ENCODE assay signal across 16 cellular contexts in the genomic region with DNA sequence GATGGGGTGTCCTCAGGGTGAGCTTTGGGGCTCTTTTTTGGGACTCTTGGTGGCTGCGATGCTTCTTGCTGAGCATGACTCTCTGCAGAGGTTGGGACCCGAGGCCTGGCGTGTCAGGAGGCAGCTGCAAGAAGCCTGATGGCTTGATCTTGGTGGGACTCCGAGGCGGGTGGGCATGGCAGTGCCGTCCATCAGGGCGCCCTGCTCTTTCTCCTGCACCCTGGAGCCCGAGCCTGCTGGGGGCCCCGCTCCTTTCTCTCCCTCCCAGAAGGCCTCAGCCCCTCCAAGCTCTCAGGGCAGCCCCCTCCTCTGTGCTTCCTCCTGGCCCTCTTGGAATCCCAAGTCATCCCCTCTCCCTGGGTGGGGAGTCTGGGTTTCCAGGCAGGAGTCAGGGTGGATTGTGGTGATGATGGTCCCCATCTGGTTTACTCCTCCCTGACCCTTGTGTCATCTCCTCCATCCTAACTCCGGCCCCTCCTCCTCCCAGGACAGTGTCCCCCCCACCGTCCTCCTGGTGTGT.
A peak's percentile ranks its signal among the peaks of the same experiment; 100 is the strongest.
DNase-seq lines count a peak whose midpoint lies in the region; ATAC-seq and TF ChIP-seq lines count a peak whose summit lies in the region.
"Had no signal": no experiment of that assay in that cellular context is flagged by ENCODE, and none has a peak within 500 bp of the region (broad histone marks: within the 10 kb centered on the region; RNA-seq: fewer than 3 reads in every experiment).

No MANE protein-coding gene starts in this region.

- no peak for TF ChIP-seq CTCF in right atrium auricular region (IDR thresholded peaks at IDR 0.05)
- TF ChIP-seq CTCF in ovary (IDR thresholded peaks at IDR 0.05) = no peak

- TF ChIP-seq EP300 in ovary (IDR thresholded peaks at IDR 0.05) = no peak

- H3K27ac ChIP-seq in right atrium auricular region = no peak overlapping the region
- no peak overlapping the region for H3K27ac ChIP-seq in ovary
- no peak overlapping the region for H3K27ac ChIP-seq in effector memory CD4-positive, alpha-beta T cell (ENCODE audit: insufficient read depth, low read length, poor library complexity, severe bottlenecking)
- H3K27ac ChIP-seq: BLaER1 treated with 17β-estradiol and CSF1 and Interleukin-3, amounts not matched to agents 10 nM and 100 nM; HL-60; PC-9 had no signal

- no peaks in the 10 kb centered on the region for H3K9me3 ChIP-seq in right atrium auricular region
- H3K9me3 ChIP-seq in ovary = no peaks in the 10 kb centered on the region
- no peaks in the 10 kb centered on the region for H3K9me3 ChIP-seq in effector memory CD4-positive, alpha-beta T cell (ENCODE audit: control insufficient read depth, low read length)
- H3K9me3 ChIP-seq: BLaER1 treated with 17β-estradiol and CSF1 and Interleukin-3, amounts not matched to agents 10 nM and 100 nM; MG63 had no signal

- H3K27me3 ChIP-seq in right atrium auricular region (no peaks in the 10 kb centered on the region), ovary (no peaks in the 10 kb centered on the region)
- H3K27me3 ChIP-seq in effector memory CD4-positive, alpha-beta T cell (replicated peaks; ENCODE audit: control insufficient read depth, insufficient read depth, low read length, poor library complexity, severe bottlenecking) = no peaks in the 10 kb centered on the region
- H3K27me3 ChIP-seq: BLaER1 treated with 17β-estradiol and CSF1 and Interleukin-3, amounts not matched to agents 10 nM and 100 nM; MG63 had no signal

- no peaks in the 10 kb centered on the region for H3K36me3 ChIP-seq in right atrium auricular region
- H3K36me3 ChIP-seq in ovary = no peaks in the 10 kb centered on the region
- no peaks in the 10 kb centered on the region for H3K36me3 ChIP-seq in effector memory CD4-positive, alpha-beta T cell (ENCODE audit: control insufficient read depth, insufficient read depth, low read length)
- H3K36me3 ChIP-seq: BLaER1 treated with 17β-estradiol and CSF1 and Interleukin-3, amounts not matched to agents 10 nM and 100 nM; MG63 had no signal

- H3K4me3 ChIP-seq in right atrium auricular region (no peak overlapping the region), ovary (no peak overlapping the region)
- no peak overlapping the region for H3K4me3 ChIP-seq in effector memory CD4-positive, alpha-beta T cell (ENCODE audit: insufficient read depth, low read depth, low read length, poor library complexity, severe bottlenecking)
- H3K4me3 ChIP-seq: BLaER1 treated with 17β-estradiol and CSF1 and Interleukin-3, amounts not matched to agents 10 nM and 100 nM; MG63; PC-9 had no signal

- 83 to 91% (median 90%) methylated on average over 11 of the region's 11 CpGs for WGBS in ovary, 3 donors

- no peak for ATAC-seq in left cardiac atrium
- ATAC-seq in HG02798 (IDR thresholded peaks at IDR 0.05; ENCODE audit: poor library complexity, unreplicated experiment) = no peak
- ATAC-seq in GM18873 (IDR thresholded peaks at IDR 0.05; ENCODE audit: low FRiP score, unreplicated experiment) = no peak

- H3K4me1 ChIP-seq in right atrium auricular region = no peaks in the 10 kb centered on the region
- H3K4me1 ChIP-seq in ovary (ENCODE audit: insufficient read depth) = peaks cover 4% of the 10 kb centered on the region
- no peaks in the 10 kb centered on the region for H3K4me1 ChIP-seq in effector memory CD4-positive, alpha-beta T cell (ENCODE audit: control insufficient read depth, insufficient read depth, low read length, poor library complexity, severe bottlenecking)
- H3K4me1 ChIP-seq: BLaER1 treated with 17β-estradiol and CSF1 and Interleukin-3, amounts not matched to agents 10 nM and 100 nM had no signal

- DNase-seq in right atrium auricular region (ENCODE audit: low spot score) (peak; percentile 36), left cardiac atrium (no peak), ecto neural progenitor cell (ENCODE audit: low spot score) (peak; percentile 37), ovary (peak in 3 of 5 donors; percentile 6 to 27 (median 9))
- no peak for DNase-seq in effector memory CD4-positive, alpha-beta T cell
- DNase-seq: DMS153, EL, HFFc6, MG63, NCI-H1092 treated with DMSO at 0.1 percent for 48 hours, NCI-H187, PC-9 had no signal

- intact Hi-C loops in left cardiac atrium (cut with DNase I) = no loop called here
- intact Hi-C loops in ovary (cut with DNase I) = no loop called here

- no peak for TF ChIP-seq POLR2A in ovary (IDR thresholded peaks at IDR 0.05)

Comparison
In these comparisons a context has a peak if more than half of its experiments do, and no peak if none do; other contexts are left out.
1. DNase-seq: peak in right atrium auricular region (single experiment), ecto neural progenitor cell (single experiment) and ovary (3 of 5); none in left cardiac atrium (single experiment) and effector memory CD4-positive, alpha-beta T cell (0 of 3).